2 cellular contexts compared by ENCODE assay signal in genomic region chr3:12553921-12554391, GRCh38.
TF ChIP-seq lines count a peak whose summit lies in the region.

No MANE protein-coding gene starts in this region.

TF ChIP-seq in HEK293, 187 proteins besides CTCF, POLR2A, EP300 and RAD21 (continues in another document):
- TF ChIP-seq KLF7 (tag by site-specific recombination; IDR thresholded peaks at IDR 0.05; ENCODE audit: borderline replicate concordance): peak; percentile 52; the same call in 1 of the 2 replicates
- no peak for TF ChIP-seq ZNF157 (tag by site-specific recombination; IDR thresholded peaks at IDR 0.05)
- peak; percentile 56; the same call in 1 of the 2 replicates for TF ChIP-seq ZNF2 (tag by site-specific recombination; IDR thresholded peaks at IDR 0.05)
- 0 out of 2 replicates have a peak, but pooled peaks have one; percentile 21 for TF ChIP-seq OSR2 (tag by site-specific recombination; IDR thresholded peaks at IDR 0.05)
- 0 out of 2 replicates have a peak, but pooled peaks have one; percentile 13 for TF ChIP-seq ZFP69B (tag by site-specific recombination; IDR thresholded peaks at IDR 0.05)
- peak; percentile 48; the same call in 1 of the 2 replicates for TF ChIP-seq YY1 (tag by site-specific recombination; IDR thresholded peaks at IDR 0.05)
- TF ChIP-seq ZNF501 (tag by site-specific recombination; IDR thresholded peaks at IDR 0.05): peak; percentile 49; the same call in 1 of the 2 replicates
- no peak for TF ChIP-seq ZNF132 (tag by site-specific recombination; IDR thresholded peaks at IDR 0.05; ENCODE audit: borderline replicate concordance)
- peak; percentile 73; the same call in 1 of the 2 replicates for TF ChIP-seq ZNF785 (tag by site-specific recombination; IDR thresholded peaks at IDR 0.05)
- peak; percentile 58 for TF ChIP-seq ZNF600 (tag by site-specific recombination; IDR thresholded peaks at IDR 0.05)
- 0 out of 2 replicates have a peak, but pooled peaks have one; percentile 16 for TF ChIP-seq KLF1 (tag by site-specific recombination; IDR thresholded peaks at IDR 0.05)
- peak; percentile 69; the same call in 1 of the 2 replicates for TF ChIP-seq ZBTB48 (tag by site-specific recombination; IDR thresholded peaks at IDR 0.05)
- peak; percentile 77 for TF ChIP-seq PRDM10 (tag by site-specific recombination; IDR thresholded peaks at IDR 0.05)
- peak; percentile 87 for TF ChIP-seq ZBTB20 (tag by site-specific recombination; IDR thresholded peaks at IDR 0.05)
- peak; percentile 40; the same call in 1 of the 2 replicates for TF ChIP-seq GLIS2 (tag by site-specific recombination; IDR thresholded peaks at IDR 0.05)
- TF ChIP-seq ZNF398 (tag by site-specific recombination; IDR thresholded peaks at IDR 0.05): peak; percentile 21; the same call in 1 of the 2 replicates
- peak; percentile 60 for TF ChIP-seq ZBTB11 (tag by site-specific recombination; conservative IDR thresholded peaks at IDR 0.05; ENCODE audit: low read depth)
- TF ChIP-seq ZNF266 (tag by site-specific recombination; IDR thresholded peaks at IDR 0.05; ENCODE audit: low read depth): no peak
- peak; percentile 77 for TF ChIP-seq ZBTB17 (tag by site-specific recombination; IDR thresholded peaks at IDR 0.05)

TF ChIP-seq in H1, 55 proteins besides CTCF, POLR2A, EP300 and RAD21:
- TF ChIP-seq TAF1 (IDR thresholded peaks at IDR 0.05; ENCODE audit: low read depth, low read length): 0 out of 2 replicates have a peak, but pooled peaks have one; percentile 30
- no peak for TF ChIP-seq ATF3 (IDR thresholded peaks at IDR 0.05; ENCODE audit: insufficient read depth, low read depth, low read length)
- peak; percentile 36 for TF ChIP-seq KDM4A (IDR thresholded peaks at IDR 0.05; ENCODE audit: low read depth, low read length, severe bottlenecking)
